ENCODE assay signal across 24 cellular contexts in genomic region chr3:148773805-148774204, GRCh38. TPM values are rescaled to one million over a fixed set of nuclear protein-coding genes. Genes with fewer than 3 reads are reported as not detected.
"Had no signal": no experiment of that assay in that cellular context is flagged by ENCODE, and none has a peak within 500 bp of the region (broad histone marks: within the 10 kb centered on the region; RNA-seq: fewer than 3 reads in every experiment).

No MANE protein-coding gene starts in this region.

- FAIRE-seq: endometrium, keratinocyte had no signal

- DNase-seq: cortex of kidney; effector CD8-positive, alpha-beta T cell; effector memory CD8-positive, alpha-beta T cell; endodermal cell; erythroblast; esophagus squamous epithelium; foreskin fibroblast; foreskin melanocyte; gastrocnemius medialis; glutamatergic neuron; head of caudate nucleus; heart right ventricle; hippocampal formation; left cardiac atrium; left lung; left ventricle myocardium superior; lower lobe of right lung; mesenchymal stem cell; mucosa of descending colon; naive B cell; naive thymus-derived CD8-positive, alpha-beta T cell had no signal

- ATAC-seq: effector memory CD8-positive, alpha-beta T cell; esophagus mucosa; gastrocnemius medialis; heart right ventricle; left cardiac atrium; left lung; left ventricle myocardium superior; lower lobe of right lung; mucosa of descending colon; naive thymus-derived CD8-positive, alpha-beta T cell had no signal

RNA-seq across cellular contexts. Expression of gene CPB1, which starts 53.8 kb away (rescaled TPM):
- polyA plus RNA-seq: keratinocyte; naive thymus-derived CD8-positive, alpha-beta T cell had no signal
